Comparison of ENCODE assay signal across 13 cellular contexts in genomic region chr1:17553970-17554369, GRCh38. TPM values are rescaled to one million over a fixed set of nuclear protein-coding genes. Genes with fewer than 3 reads are reported as not detected.
DNase-seq lines count a peak whose midpoint lies in the region; ATAC-seq, FAIRE-seq and TF ChIP-seq lines count a peak whose summit lies in the region.
"Had no signal": no experiment of that assay in that cellular context is flagged by ENCODE, and none has a peak within 500 bp of the region (broad histone marks: within the 10 kb centered on the region; RNA-seq: fewer than 3 reads in every experiment).

No MANE protein-coding gene starts in this region.

- H3K4me3 Mint-ChIP-seq in HFFc6 (peak overlapping the region; percentile 44), brain (no peak overlapping the region)
- H3K4me3 Mint-ChIP-seq: activated naive CD8-positive, alpha-beta T cell treated with anti-CD3 and anti-CD28 coated beads for 36 hours; B cell had no signal

- peak overlapping the region; percentile 71 to 73 for H3K27ac ChIP-seq in kidney (ENCODE audit: low read depth in 2 of 2, low read length in 2 of 2)
- H3K27ac ChIP-seq: testis had no signal

- no peak for FAIRE-seq in kidney (lab: Jason Lieb, UNC)

- no peak for TF ChIP-seq CTCF in HFFc6 (IDR thresholded peaks at IDR 0.05)
- TF ChIP-seq CTCF in brain (conservative IDR thresholded peaks at IDR 0.05) = no peak
- TF ChIP-seq CTCF in kidney (IDR thresholded peaks at IDR 0.05; ENCODE audit: borderline replicate concordance, extremely low read depth, insufficient read depth) = no peak

- no peak overlapping the region for H3K9ac ChIP-seq in kidney (ENCODE audit: low read length in 2 of 2)

- no peak overlapping the region for H3K4me3 ChIP-seq in kidney (ENCODE audit: low read length in 2 of 2)
- H3K4me3 ChIP-seq: testis had no signal

- peak; percentile 40 for DNase-seq in 8988T
- peak; percentile 72 for DNase-seq in HFFc6
- DNase-seq in kidney = no peak
- no peak for DNase-seq in activated CD4-positive, CD25-positive, alpha-beta regulatory T cell (lab: John Stamatoyannopoulos, UW)
- no peak for DNase-seq in NCI-H2171 treated with DMSO at 0.1 percent for 48 hours (lab: John Stamatoyannopoulos, UW)
- DNase-seq in NOMO-1 (lab: John Stamatoyannopoulos, UW; ENCODE audit: unreplicated experiment in 2 of 2) = no peak
- DNase-seq: activated CD4-positive, alpha-beta T cell treated with anti-CD3 and anti-CD28 coated beads for 1 hour; activated naive CD8-positive, alpha-beta T cell treated with anti-CD3 and anti-CD28 coated beads for 36 hours; NCI-H1105; testis had no signal

- H3K4me1 ChIP-seq in kidney (ENCODE audit: control insufficient read depth in 1 of 2, insufficient read depth in 1 of 2, low read depth in 1 of 2, low read length in 2 of 2) = peaks cover 28% of the 10 kb centered on the region in 2 donors

- ATAC-seq in HG03280 (IDR thresholded peaks at IDR 0.05; ENCODE audit: unreplicated experiment) = no peak

- H3K36me3 ChIP-seq in kidney (ENCODE audit: control insufficient read depth in 1 of 2, insufficient read depth in 2 of 2, low read length in 2 of 2) = no peaks in the 10 kb centered on the region

- H3K36me3 Mint-ChIP-seq in HFFc6 (ENCODE audit: low read depth) (no peaks in the 10 kb centered on the region), brain (peaks cover 4% of the 10 kb centered on the region)
- H3K36me3 Mint-ChIP-seq: activated naive CD8-positive, alpha-beta T cell treated with anti-CD3 and anti-CD28 coated beads for 36 hours had no signal

- no peaks in the 10 kb centered on the region for H3K9me3 ChIP-seq in kidney (ENCODE audit: control insufficient read depth in 1 of 2, low read length in 2 of 2)
- H3K9me3 ChIP-seq: testis had no signal

- intact Hi-C loops in kidney (cut with DNase I) = no loop called here

- H3K27ac Mint-ChIP-seq in HFFc6 (peak overlapping the region; percentile 95), brain (peak overlapping the region in 4 of 5 experiments; percentile 5 to 89 (median 62))
- H3K27ac Mint-ChIP-seq: activated naive CD8-positive, alpha-beta T cell treated with anti-CD3 and anti-CD28 coated beads for 36 hours; B cell had no signal

- H3K27me3 Mint-ChIP-seq in HFFc6 (ENCODE audit: insufficient read depth) = peaks cover 1% of the 10 kb centered on the region; the same call in 1 of the 2 replicates
- peaks cover 4% of the 10 kb centered on the region for H3K27me3 Mint-ChIP-seq in brain

- H3K4me1 Mint-ChIP-seq in HFFc6 (ENCODE audit: low read depth) (peaks cover 72% of the 10 kb centered on the region), brain (peaks cover 33% of the 10 kb centered on the region)
- H3K4me1 Mint-ChIP-seq: activated naive CD8-positive, alpha-beta T cell treated with anti-CD3 and anti-CD28 coated beads for 36 hours; B cell had no signal

- H3K9me3 Mint-ChIP-seq in HFFc6 (no peaks in the 10 kb centered on the region), brain (no peaks in the 10 kb centered on the region)
- H3K9me3 Mint-ChIP-seq: activated naive CD8-positive, alpha-beta T cell treated with anti-CD3 and anti-CD28 coated beads for 36 hours had no signal

RNA-seq across cellular contexts. Expression of gene ARHGEF10L, which starts 14.5 kb away (rescaled TPM):
- total RNA-seq in HFFc6 (2021; fragmentation: NEBNext Ultra II Directional; extraction: Animal tissue kit (Norgen Biotek cat#: 25700)) = 10 to 100 TPM; 11.1 to 29.0 (median 26.7) TPM
- polyA plus RNA-seq in brain (ENCODE audit: insufficient read depth, low read depth, low replicate concordance) (16.2 TPM), kidney (ENCODE audit: insufficient read depth, low read depth, low replicate concordance) (40.8 TPM)
- total RNA-seq in kidney = 91.9 TPM
- total RNA-seq: activated naive CD8-positive, alpha-beta T cell treated with anti-CD3 and anti-CD28 coated beads for 36 hours had no signal

Comparison
In these comparisons a context has a peak if more than half of its experiments do, and no peak if none do; other contexts are left out.
1. DNase-seq: peak in 8988T (single experiment) and HFFc6 (single experiment); none in kidney (single experiment), activated CD4-positive, CD25-positive, alpha-beta regulatory T cell (0 of 4), NCI-H2171 treated with DMSO at 0.1 percent for 48 hours (single experiment) and NOMO-1 (0 of 2).